ENCODE assay signal across 8 cellular contexts in the genomic region with DNA sequence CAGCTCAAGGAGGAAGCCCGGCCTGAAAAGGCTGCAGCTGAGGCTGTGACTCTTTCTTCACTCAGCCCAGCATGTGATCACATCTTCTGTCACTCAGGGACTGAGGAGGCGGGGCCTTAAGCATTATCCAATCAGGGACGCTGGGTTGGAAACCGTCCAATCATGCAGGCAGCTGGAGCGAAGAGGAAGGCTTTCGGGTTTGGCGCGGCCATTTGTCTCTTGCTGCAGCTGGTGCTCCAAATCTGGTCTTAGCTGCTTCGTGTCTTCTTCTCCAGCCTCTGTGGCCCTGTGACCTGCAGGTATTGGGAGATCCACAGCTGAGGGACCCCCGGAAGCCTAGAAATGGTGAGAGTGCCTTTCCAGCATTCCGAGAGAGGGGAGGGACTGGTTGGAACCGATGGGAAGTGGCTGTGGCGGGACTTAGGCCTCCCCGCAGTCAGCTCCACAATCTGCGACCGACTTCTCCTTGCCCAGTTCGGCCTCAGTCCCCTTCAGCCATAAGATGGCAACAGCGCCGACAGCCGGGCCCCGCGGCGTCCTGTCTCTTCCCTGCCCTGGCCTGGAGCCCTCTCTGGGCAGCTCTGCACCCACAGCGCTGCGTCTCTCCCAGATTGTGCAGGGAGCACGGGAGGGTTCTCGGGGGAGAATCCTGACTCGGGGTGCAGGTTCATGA. TPM values are rescaled to one million over a fixed set of nuclear protein-coding genes. Genes with fewer than 3 reads are reported as not detected.
DNase-seq lines count a peak whose midpoint lies in the region; TF ChIP-seq lines count a peak whose summit lies in the region.

Gene ZNF90, plus strand, starts transcription at position 210 of the 673 bp plus-strand sequence. Its CDS starts 133 bp downstream, at position 343.

- peaks cover 30% of the 10 kb centered on the region for H3K36me3 Mint-ChIP-seq in HFFc6 (ENCODE audit: low read depth)

- H3K4me3 Mint-ChIP-seq in HFFc6 = peak within 1 kb of the TSS; percentile 89

- H3K27me3 Mint-ChIP-seq in HFFc6 (ENCODE audit: insufficient read depth) = peaks cover 2% of the 10 kb centered on the region

- H3K27ac Mint-ChIP-seq in HFFc6 = peak within 1 kb of the TSS; percentile 67

- peaks cover 5% of the 10 kb centered on the region; the same call in 1 of the 2 replicates for H3K4me1 Mint-ChIP-seq in HFFc6 (ENCODE audit: low read depth)

- TF ChIP-seq POLR2A in erythroblast (IDR thresholded peaks at IDR 0.05; ENCODE audit: low read length) = no peak

- peaks cover 38% of the 10 kb centered on the region for H3K9me3 Mint-ChIP-seq in HFFc6

- no peak for TF ChIP-seq CTCF in HFFc6 (IDR thresholded peaks at IDR 0.05)

- DNase-seq in GM04503 (ENCODE audit: low read depth) (peak; percentile 80), HFFc6 (peak; percentile 91), NCI-H2171 (lab: John Stamatoyannopoulos, UW) (peak; percentile 55), activated T-cell treated with anti-CD3 and anti-CD28 coated beads for 1 hour (ENCODE audit: low read depth) (peak; percentile 74), erythroblast (lab: John Stamatoyannopoulos, UW) (peak; percentile 88), mucosa of gallbladder (ENCODE audit: low spot score) (peak; percentile 98), NCI-H1930 (lab: John Stamatoyannopoulos, UW) (no peak)
- DNase-seq in stimulated activated CD8-positive, alpha-beta memory T cell treated with anti-CD3 and anti-CD28 coated beads, Interleukin-2, amount 100 ng/mL, for 1 hour (ENCODE audit: low read depth in 2 of 2) = peak; percentile 64 to 65

RNA-seq across cellular contexts. Expression of gene ZNF90, which starts in this region (rescaled TPM):
- total RNA-seq in HFFc6 (2021; fragmentation: NEBNext Ultra II Directional; extraction: Animal tissue kit (Norgen Biotek cat#: 25700)) = 1 to 10 TPM in 5 of 6 experiments, under 1 TPM in 1; 0.74 to 1.6 (median 1.2) TPM
- 3.9 TPM for total RNA-seq in mucosa of gallbladder

Comparison
In these comparisons a context has a peak if more than half of its experiments do, and no peak if none do; other contexts are left out.
1. DNase-seq: peak in GM04503 (single experiment), HFFc6 (single experiment), NCI-H2171 (single experiment), activated T-cell treated with anti-CD3 and anti-CD28 coated beads for 1 hour (single experiment), erythroblast (2 of 2), mucosa of gallbladder (single experiment) and stimulated activated CD8-positive, alpha-beta memory T cell treated with anti-CD3 and anti-CD28 coated beads, Interleukin-2, amount 100 ng/mL, for 1 hour (2 of 2); none in NCI-H1930 (0 of 2).